In the genomic region with DNA sequence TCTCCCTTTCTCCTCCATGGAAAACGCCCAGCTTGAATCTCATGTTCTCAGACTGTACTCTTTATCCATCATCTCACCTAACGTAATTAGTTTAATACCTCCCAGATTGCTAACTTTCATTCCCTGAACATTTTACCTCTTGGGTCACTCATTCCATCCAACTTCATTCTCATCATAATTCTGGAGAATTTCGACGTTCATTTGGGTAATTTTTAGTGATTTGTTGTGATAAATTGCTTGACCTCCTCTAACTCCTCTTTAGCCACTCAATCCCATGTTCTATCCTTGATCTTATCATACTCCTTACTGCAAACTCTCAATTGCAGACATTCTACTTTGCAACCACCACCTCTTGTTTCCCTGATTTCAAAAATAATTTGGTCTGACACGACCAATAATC, we compare ENCODE assay signal across 11 cellular contexts. TPM values are rescaled to one million over a fixed set of nuclear protein-coding genes. Genes with fewer than 3 reads are reported as not detected.
"Had no signal": no experiment of that assay in that cellular context is flagged by ENCODE, and none has a peak within 500 bp of the region (broad histone marks: within the 10 kb centered on the region; RNA-seq: fewer than 3 reads in every experiment).

No MANE protein-coding gene starts in this region.

- H3K4me3 Mint-ChIP-seq: GM23338, H9, HFFc6 had no signal

- DNase-seq: GM23248, GOT3, H7, H9, HCEC 1CT, HFFc6 had no signal

- H3K4me3 ChIP-seq: GM23248, GM23338, HAP-1 had no signal

- FAIRE-seq: H1, H54 had no signal

- H3K9me3 Mint-ChIP-seq: GM23338, H9, HFFc6 had no signal

- H3K27ac Mint-ChIP-seq: GM23338, H9, HFFc6 had no signal

- H3K4me1 ChIP-seq: HAP-1 had no signal

- H2AFZ ChIP-seq: GM23248, GM23338 had no signal

- H3K4me1 Mint-ChIP-seq: GM23338, H9 had no signal

- H3K27ac ChIP-seq: GM23248 had no signal

- H3K9me3 ChIP-seq: HAP-1 had no signal

- H3K9ac ChIP-seq: GM23248 had no signal

- ATAC-seq: GM23338, HCT116 had no signal

- H3K4me2 ChIP-seq: GM23338 had no signal

- H3K36me3 ChIP-seq: HAP-1 had no signal

RNA-seq across cellular contexts. Expression of a gene that starts 28.4 kb away (rescaled TPM):
- total RNA-seq: GM23248, GM23338, H1, H7, H9, HFFc6 had no signal
- polyA plus RNA-seq: GM23248, GM23338, H1 had no signal
